14 cellular contexts compared by ENCODE assay signal in genomic region chr2:172372436-172372835, GRCh38.
"Had no signal": no experiment of that assay in that cellular context is flagged by ENCODE, and none has a peak within 500 bp of the region (broad histone marks: within the 10 kb centered on the region; RNA-seq: fewer than 3 reads in every experiment).

No MANE protein-coding gene starts in this region.

- H3K4me3 ChIP-seq: gastroesophageal sphincter, heart right ventricle, lung, spleen, stomach, testis had no signal

- DNase-seq: activated CD4-positive, alpha-beta T cell treated with anti-CD3 and anti-CD28 coated beads, Interleukin-2, amount 10 ng/mL, durations not matched to agents 24 days and 14 days; activated CD4-positive, CD25-positive, alpha-beta regulatory T cell; activated CD8-positive, alpha-beta memory T cell treated with anti-CD3 and anti-CD28 coated beads, Interleukin-2, amount 50 U/mL, for 48 hours; activated CD8-positive, alpha-beta T cell treated with anti-CD3 and anti-CD28 coated beads, Interleukin-2, amount 10 ng/mL, durations not matched to agents 7 days and 5 days; activated gamma-delta T cell; activated T-cell treated with anti-CD3 and anti-CD28 coated beads, Interleukin-2, amount 50 U/mL, for 72 hours; effector CD8-positive, alpha-beta T cell; heart right ventricle; midbrain; spleen; stomach; testis had no signal

- H3K27me3 ChIP-seq: gastroesophageal sphincter, heart right ventricle, spleen, stomach, testis had no signal

- H3K36me3 ChIP-seq: gastroesophageal sphincter, heart right ventricle, spleen, stomach had no signal

- H3K9me3 ChIP-seq: testis had no signal
